ENCODE assay signal across 1 cellular context in genomic region chr7:123876557-123877256, GRCh38.
TF ChIP-seq lines count a peak whose summit lies in the region.

No MANE protein-coding gene starts in this region.

TF ChIP-seq in HepG2, 621 proteins besides CTCF, POLR2A, EP300 and RAD21 (continued from another document):
- no peak for TF ChIP-seq SNAPC4 (CRISPR knock-in tag; IDR thresholded peaks at IDR 0.05)
- TF ChIP-seq STAT5B (CRISPR knock-in tag; IDR thresholded peaks at IDR 0.05): no peak
- no peak for TF ChIP-seq ZKSCAN1 (IDR thresholded peaks at IDR 0.05; ENCODE audit: low read length)
- TF ChIP-seq ZNF549 (CRISPR knock-in tag; IDR thresholded peaks at IDR 0.05): no peak
- no peak for TF ChIP-seq PRDM15 (CRISPR knock-in tag; IDR thresholded peaks at IDR 0.05)
- no peak for TF ChIP-seq ZBTB21 (CRISPR knock-in tag; IDR thresholded peaks at IDR 0.05)
